8 cellular contexts compared by ENCODE assay signal in the genomic region with DNA sequence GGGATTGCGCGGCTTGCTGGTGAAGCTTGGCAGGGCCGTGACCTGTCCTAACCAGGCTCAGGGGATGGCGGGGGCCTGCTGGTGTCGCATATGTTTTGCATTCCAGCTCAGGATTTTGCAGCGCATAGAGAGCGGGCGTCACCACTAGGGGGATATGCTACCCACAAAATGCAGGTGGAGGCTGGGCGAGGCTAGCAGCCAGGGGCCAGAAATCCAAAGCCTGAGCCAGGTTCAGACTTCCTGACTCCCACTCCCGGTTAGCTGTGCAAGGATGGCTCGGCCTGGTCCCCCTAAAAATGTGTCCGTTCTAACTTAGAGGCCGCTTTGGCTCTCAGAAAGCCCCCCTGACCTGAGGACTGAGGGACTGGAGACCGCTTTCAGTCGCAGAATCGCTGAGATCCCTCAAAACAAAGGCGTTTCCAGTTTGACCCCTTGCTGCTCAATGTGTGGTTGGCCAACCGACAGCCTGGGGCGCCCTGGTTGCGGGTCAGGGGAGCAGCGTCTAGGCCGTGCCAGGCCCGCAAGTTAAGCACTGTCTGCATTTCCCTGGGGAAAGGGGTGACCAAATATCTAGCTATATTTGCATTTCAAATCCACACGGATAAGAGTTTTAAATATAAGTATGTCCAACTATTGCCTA.
DNase-seq lines count a peak whose midpoint lies in the region; ATAC-seq and TF ChIP-seq lines count a peak whose summit lies in the region.

No MANE protein-coding gene starts in this region.

- peak overlapping the region; percentile 56 for H2BK5ac ChIP-seq in trophoblast cell (ENCODE audit: low read depth, low read length, poor library complexity)

- DNase-seq in GM20000 (ENCODE audit: low spot score) (peak; percentile 53), NT2/D1 (ENCODE audit: low read depth, low spot score) (no peak), trophoblast cell (no peak), osteocyte (ENCODE audit: extremely low spot score, unreplicated experiment) (no peak), DMS53 (lab: John Stamatoyannopoulos, UW) (no peak), cortex of kidney (lab: John Stamatoyannopoulos, UW) (no peak)

- ATAC-seq in GM18867 (IDR thresholded peaks at IDR 0.05; ENCODE audit: unreplicated experiment) = no peak

- no peak overlapping the region for H4K12ac ChIP-seq in trophoblast cell (ENCODE audit: low read depth, low read length)

- peak overlapping the region; percentile 80 for H2BK120ac ChIP-seq in trophoblast cell (ENCODE audit: insufficient read depth, low read length, poor library complexity)

- H3K9ac ChIP-seq in NT2/D1 (ENCODE audit: insufficient read length, low read depth) (peak overlapping the region; percentile 21), duodenal mucosa (ENCODE audit: low read depth in 1 of 2, low read length in 2 of 2) (peak overlapping the region; percentile 26 to 54), trophoblast cell (ENCODE audit: low read length) (no peak overlapping the region)

- H3K18ac ChIP-seq in trophoblast cell (ENCODE audit: low read length) = peak overlapping the region; percentile 82

- H3K36me3 ChIP-seq in NT2/D1 (ENCODE audit: insufficient read depth, insufficient read length, low read length) (no peaks in the 10 kb centered on the region), duodenal mucosa (ENCODE audit: control insufficient read depth in 1 of 2, insufficient read depth in 2 of 2, low read length in 2 of 2) (no peaks in the 10 kb centered on the region), trophoblast cell (ENCODE audit: control insufficient read depth in 1 of 2, insufficient read depth in 2 of 2, low read length in 2 of 2) (peaks cover 0 to 1% of the 10 kb centered on the region in 2 experiments)

- peak overlapping the region; percentile 49 for H2BK12ac ChIP-seq in trophoblast cell (ENCODE audit: low read length)

- H3K4me3 Mint-ChIP-seq in osteocyte (ENCODE audit: unreplicated experiment) = no peak overlapping the region

- H4K8ac ChIP-seq in trophoblast cell (ENCODE audit: low read depth, low read length) = peak overlapping the region; percentile 84

- H3K27me3 ChIP-seq in NT2/D1 (ENCODE audit: insufficient read depth, insufficient read length) (no peaks in the 10 kb centered on the region), duodenal mucosa (ENCODE audit: control insufficient read depth in 1 of 2, insufficient read depth in 2 of 2, low read length in 2 of 2) (no peaks in the 10 kb centered on the region), trophoblast cell (ENCODE audit: insufficient read depth, low read length) (no peaks in the 10 kb centered on the region)

- H3K27me3 Mint-ChIP-seq in osteocyte (ENCODE audit: unreplicated experiment) = no peaks in the 10 kb centered on the region

- no peak overlapping the region for H3K23ac ChIP-seq in trophoblast cell (ENCODE audit: low read length)

- no peak overlapping the region for H2AK5ac ChIP-seq in trophoblast cell (ENCODE audit: low read length)

- peak overlapping the region; percentile 55 for H3K4ac ChIP-seq in trophoblast cell (ENCODE audit: low read depth, low read length)

- H3K4me3 ChIP-seq in NT2/D1 (ENCODE audit: insufficient read length, low read depth) = no peak overlapping the region
- H3K4me3 ChIP-seq in duodenal mucosa (ENCODE audit: low read depth in 1 of 2, low read length in 2 of 2) = peak overlapping the region; percentile 76
- no peak overlapping the region for H3K4me3 ChIP-seq in trophoblast cell (ENCODE audit: low read depth, low read length)

- peak overlapping the region; percentile 78 for H2AFZ ChIP-seq in trophoblast cell (ENCODE audit: insufficient read depth, low read length, poor library complexity)

- H3K14ac ChIP-seq in trophoblast cell (ENCODE audit: low read length) = peak overlapping the region; percentile 24

- H3K36me3 Mint-ChIP-seq in osteocyte (ENCODE audit: unreplicated experiment) = no peaks in the 10 kb centered on the region

- H3K79me1 ChIP-seq in trophoblast cell (ENCODE audit: low read length) = peaks cover 13% of the 10 kb centered on the region

- peak; percentile 43 for TF ChIP-seq CTCF in GM20000 (IDR thresholded peaks at IDR 0.05; ENCODE audit: extremely low read depth, missing control alignments)
- TF ChIP-seq CTCF in osteocyte (IDR thresholded peaks at IDR 0.05) = no peak

- H3K27ac ChIP-seq in duodenal mucosa (ENCODE audit: low read depth, low read length) = no peak overlapping the region
- H3K27ac ChIP-seq in trophoblast cell (ENCODE audit: low read depth, low read length) = no peak overlapping the region

- no peak overlapping the region for H3K27ac Mint-ChIP-seq in osteocyte (ENCODE audit: unreplicated experiment)

- peak overlapping the region; percentile 42 for H3K4me2 ChIP-seq in trophoblast cell (ENCODE audit: low read length)

- H3K9me3 ChIP-seq in NT2/D1 (ENCODE audit: insufficient read depth, low read length) (no peaks in the 10 kb centered on the region), duodenal mucosa (ENCODE audit: control insufficient read depth in 1 of 2, low read length in 2 of 2) (no peaks in the 10 kb centered on the region), trophoblast cell (ENCODE audit: insufficient read depth, low read depth, low read length) (no peaks in the 10 kb centered on the region)

- no peaks in the 10 kb centered on the region for H3K4me1 ChIP-seq in NT2/D1 (ENCODE audit: insufficient read depth, insufficient read length)
- H3K4me1 ChIP-seq in duodenal mucosa (ENCODE audit: control insufficient read depth in 1 of 2, insufficient read depth in 2 of 2, low read length in 2 of 2) = peaks cover 0 to 6% of the 10 kb centered on the region in 2 donors
- H3K4me1 ChIP-seq in trophoblast cell (ENCODE audit: control insufficient read depth in 1 of 2, insufficient read depth in 2 of 2, low read length in 2 of 2) = peaks cover 6% of the 10 kb centered on the region in 2 experiments

- H3K9me3 Mint-ChIP-seq in osteocyte (ENCODE audit: unreplicated experiment) = no peaks in the 10 kb centered on the region

- H3K4me1 Mint-ChIP-seq in osteocyte (ENCODE audit: unreplicated experiment) = no peaks in the 10 kb centered on the region

- H3K79me2 ChIP-seq in trophoblast cell (ENCODE audit: control insufficient read depth, insufficient read depth, low read length, poor library complexity) = peaks cover 10% of the 10 kb centered on the region

- WGBS in trophoblast cell (ENCODE audit: extremely low coverage, insufficient coverage, insufficient read length) = no CpG with 5 or more reads among the region's 24 CpGs

- peak overlapping the region; percentile 90 for H4K91ac ChIP-seq in trophoblast cell (ENCODE audit: low read depth, low read length)

Comparison
In these comparisons a context has a peak if more than half of its experiments do, and no peak if none do; other contexts are left out.
1. H3K4me3 ChIP-seq: peak in duodenal mucosa (2 of 2); none in NT2/D1 (single experiment) and trophoblast cell (single experiment).